1 cellular context compared by ENCODE assay signal in genomic region chr19:4061683-4062575, GRCh38.
TF ChIP-seq lines count a peak whose summit lies in the region.

No MANE protein-coding gene starts in this region.

TF ChIP-seq in HepG2, 621 proteins besides CTCF, POLR2A, EP300 and RAD21 (continued from another document):
- TF ChIP-seq HMG20A (CRISPR knock-in tag; IDR thresholded peaks at IDR 0.05; ENCODE audit: borderline replicate concordance), result no peak
